Comparison of ENCODE assay signal across 28 cellular contexts in the genomic region with DNA sequence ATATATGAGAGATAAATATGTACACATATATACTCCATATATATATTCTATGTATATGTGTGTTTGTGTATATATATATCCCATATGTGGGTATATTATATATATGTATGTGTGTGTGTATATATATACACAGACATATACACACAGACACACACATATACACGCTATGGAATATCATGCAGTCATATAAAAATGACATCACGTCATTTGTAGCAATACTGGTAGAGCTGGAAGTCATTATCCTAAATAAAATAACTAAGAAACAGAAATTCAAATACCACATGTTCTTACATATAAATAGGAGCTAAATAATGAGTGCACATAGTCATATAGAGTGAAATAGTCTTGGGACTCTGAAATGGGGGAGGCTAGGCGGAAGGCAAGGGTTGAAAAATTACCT.
DNase-seq lines count a peak whose midpoint lies in the region; ATAC-seq, FAIRE-seq and TF ChIP-seq lines count a peak whose summit lies in the region.
"Had no signal": no experiment of that assay in that cellular context is flagged by ENCODE, and none has a peak within 500 bp of the region (broad histone marks: within the 10 kb centered on the region; RNA-seq: fewer than 3 reads in every experiment).

No MANE protein-coding gene starts in this region.

- no peak for FAIRE-seq in HepG2 (lab: Jason Lieb, UNC)
- FAIRE-seq: A549, D721Med had no signal

- POLR2A ChIA-PET in HepG2 (lab: Yijun Ruan, JAX): no interaction called here

- BruUV-seq in HepG2 (replicated peaks; lab: Mats Ljungman, UMichigan): no TSS peak

- TF ChIP-seq CTCF in HepG2 (CRISPR knock-in tag; IDR thresholded peaks at IDR 0.05): no peak
- no peak for TF ChIP-seq CTCF in right lobe of liver (IDR thresholded peaks at IDR 0.05)

- no peaks in the 10 kb centered on the region for H3K79me2 ChIP-seq in HepG2 (ENCODE audit: insufficient read depth, low read length)

- H4K20me1 ChIP-seq in HepG2 (ENCODE audit: insufficient read depth, low read length): no peaks in the 10 kb centered on the region
- H4K20me1 ChIP-seq: BLaER1; BLaER1 treated with 17β-estradiol and CSF1 and Interleukin-3, amounts not matched to agents 10 nM and 100 nM had no signal

- peaks cover 73% of the 10 kb centered on the region for H3K9me3 ChIP-seq in HepG2 (ENCODE audit: low read length)
- H3K9me3 ChIP-seq in right lobe of liver: no peaks in the 10 kb centered on the region
- H3K9me3 ChIP-seq: A549; BE2C; BLaER1; BLaER1 treated with 17β-estradiol and CSF1 and Interleukin-3, amounts not matched to agents 10 nM and 100 nM; Caco-2 had no signal

- no peak overlapping the region for H3K27ac ChIP-seq in HepG2 (ENCODE audit: extremely low read length, insufficient read depth, low read length)
- no peak overlapping the region for H3K27ac ChIP-seq in right lobe of liver
- H3K27ac ChIP-seq: 22Rv1; A549; BLaER1; BLaER1 treated with 17β-estradiol and CSF1 and Interleukin-3, amounts not matched to agents 10 nM and 100 nM; C4-2B had no signal

- H3K4me2 ChIP-seq in HepG2 (ENCODE audit: low read depth, low read length): no peak overlapping the region
- H3K4me2 ChIP-seq: A549; BLaER1; BLaER1 treated with 17β-estradiol and CSF1 and Interleukin-3, amounts not matched to agents 10 nM and 100 nM had no signal

- H3K36me3 ChIP-seq in HepG2 (replicated peaks in 1 of 2; ENCODE audit: control insufficient read depth in 1 of 2, insufficient read depth in 2 of 2, low read length in 2 of 2) (no peaks in the 10 kb centered on the region), right lobe of liver (no peaks in the 10 kb centered on the region)
- H3K36me3 ChIP-seq: BE2C; BLaER1; BLaER1 treated with 17β-estradiol and CSF1 and Interleukin-3, amounts not matched to agents 10 nM and 100 nM had no signal

- H3K4me3 ChIP-seq in HepG2 (replicated peaks in 1 of 3; ENCODE audit: insufficient read depth in 1 of 3, low read depth in 2 of 3, low read length in 3 of 3): no peak overlapping the region; a peak in 1 of 6 replicates
- no peak overlapping the region for H3K4me3 ChIP-seq in right lobe of liver
- H3K4me3 ChIP-seq: A549; BLaER1; BLaER1 treated with 17β-estradiol and CSF1 and Interleukin-3, amounts not matched to agents 10 nM and 100 nM had no signal

- H3K27me3 ChIP-seq in HepG2 (ENCODE audit: control insufficient read depth in 1 of 2, insufficient read depth in 2 of 2, low read length in 2 of 2) (no peaks in the 10 kb centered on the region), right lobe of liver (no peaks in the 10 kb centered on the region)
- H3K27me3 ChIP-seq: BE2C; BLaER1; BLaER1 treated with 17β-estradiol and CSF1 and Interleukin-3, amounts not matched to agents 10 nM and 100 nM had no signal

- TF ChIP-seq EP300 in HepG2 (IDR thresholded peaks at IDR 0.05; ENCODE audit: low read depth in 2 of 2, low read length in 2 of 2): no peak
- TF ChIP-seq EP300 in HepG2 (CRISPR knock-in tag; IDR thresholded peaks at IDR 0.05; ENCODE audit: borderline replicate concordance): no peak

- no peak for TF ChIP-seq RAD21 in HepG2 (CRISPR knock-in tag; IDR thresholded peaks at IDR 0.05)

- ATAC-seq in HepG2 (no peak), right lobe of liver (no peak)
- ATAC-seq: A549; CD8-positive, alpha-beta T cell had no signal

- TF ChIP-seq POLR2A in HepG2 (IDR thresholded peaks at IDR 0.05; ENCODE audit: insufficient read depth in 1 of 2, low read depth in 2 of 2, low read length in 2 of 2) (no peak), right lobe of liver (IDR thresholded peaks at IDR 0.05) (no peak)

- in situ Hi-C loops in HepG2 (cut with HindIII; ENCODE audit: extremely low pct_ligation_motif_present, low pct_unique_long_range_greater_than_20kb): no loop called here

- 5% methylated on average over 3 of the region's 3 CpGs for WGBS in HepG2 (ENCODE audit: low lambda C conversion rate)
- WGBS in right lobe of liver (ENCODE audit: insufficient coverage, low coverage, low lambda C conversion rate, missing lambda C conversion rate): 80% methylated on average over 3 of the region's 3 CpGs

- CTCF ChIA-PET in HepG2 (lab: Yijun Ruan, JAX; ENCODE audit: low intra/inter-chr PET ratio, low total read pairs): no interaction called here

- intact Hi-C loops in HepG2 (cut with micrococcal nuclease; ENCODE audit: unreplicated experiment) (no loop called here), right lobe of liver (cut with DNase I) (no loop called here)

- no peak overlapping the region for H2AFZ ChIP-seq in HepG2 (ENCODE audit: low read length)

- DNase-seq in HepG2 (ENCODE audit: low spot score) (no peak), right lobe of liver (no peak)
- DNase-seq: 8988T; ACHN; AML-193; BE2C; C1 segment of cervical spinal cord; Caco-2; Calu3; CD4-positive, alpha-beta memory T cell; CD4-positive, alpha-beta T cell; CD4-positive, CD25-positive, alpha-beta regulatory T cell; CD8-positive, alpha-beta memory T cell; CD8-positive, alpha-beta T cell; COR-L47; DMS 273 treated with DMSO at 0.1 percent for 48 hours; DMS153; DMS53; DMS79; DMS79 treated with DMSO at 0.1 percent for 48 hours; DND-41; EL had no signal

- H3K4me1 ChIP-seq in HepG2 (ENCODE audit: insufficient read depth, low read length) (no peaks in the 10 kb centered on the region), right lobe of liver (no peaks in the 10 kb centered on the region)
- H3K4me1 ChIP-seq: A549; BE2C; BLaER1; BLaER1 treated with 17β-estradiol and CSF1 and Interleukin-3, amounts not matched to agents 10 nM and 100 nM; Caco-2 had no signal

- H3K9ac ChIP-seq in HepG2 (ENCODE audit: insufficient read depth, low read depth, low read length): no peak overlapping the region
- H3K9ac ChIP-seq: BLaER1; BLaER1 treated with 17β-estradiol and CSF1 and Interleukin-3, amounts not matched to agents 10 nM and 100 nM had no signal

TF ChIP-seq in HepG2, 621 proteins besides CTCF, POLR2A, EP300 and RAD21:
- peak; percentile 55; the same call in 1 of the 2 replicates for TF ChIP-seq CREB1 (IDR thresholded peaks at IDR 0.05)
- no peak for TF ChIP-seq CREB1 (CRISPR knock-in tag; IDR thresholded peaks at IDR 0.05)
- peak; percentile 59 for TF ChIP-seq ATF7 (IDR thresholded peaks at IDR 0.05)
- TF ChIP-seq ATF7 (CRISPR knock-in tag; IDR thresholded peaks at IDR 0.05): no peak
- no peak for TF ChIP-seq ZNF501 (CRISPR knock-in tag; IDR thresholded peaks at IDR 0.05)
TF ChIP-seq in HepG2: peak in this region for 2.
